Comparison of ENCODE assay signal across 7 cellular contexts in the genomic region with DNA sequence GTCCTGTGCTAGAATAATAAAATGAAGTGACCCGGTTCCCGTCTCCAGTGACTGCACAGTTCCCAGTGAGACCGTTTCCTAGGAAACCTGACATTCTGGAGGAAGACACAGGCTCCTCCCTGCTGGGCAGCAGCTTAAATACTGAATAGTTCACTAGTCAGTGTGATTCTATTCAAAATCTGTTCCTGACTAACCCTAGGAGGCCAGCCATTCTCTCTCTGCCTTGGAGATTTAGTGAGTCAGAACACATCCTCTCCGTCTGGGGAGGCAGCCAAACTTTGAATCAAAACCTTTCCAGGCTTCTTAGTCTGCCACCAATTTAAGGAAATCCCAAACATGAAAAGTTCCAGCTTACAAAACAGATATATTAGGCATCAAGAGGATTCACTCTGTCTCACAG.
DNase-seq lines count a peak whose midpoint lies in the region; ATAC-seq and TF ChIP-seq lines count a peak whose summit lies in the region.

No MANE protein-coding gene starts in this region.

- in situ Hi-C loops in astrocyte of the spinal cord (cut with HindIII; ENCODE audit: low sequenced_read_pairs): no loop called here

- peaks cover 23% of the 10 kb centered on the region for H3K4me1 ChIP-seq in HUES6 (ENCODE audit: control insufficient read depth, insufficient read depth, low read length)

- peak overlapping the region; percentile 80 for H3K9ac ChIP-seq in HUES6 (ENCODE audit: low read length)

- DNase-seq in astrocyte of the spinal cord (ENCODE audit: low read depth, low spot score) (peak; percentile 97), iPS DF 19.7 (ENCODE audit: low read depth, low spot score) (peak; percentile 86), T-helper 1 cell (no peak), OCI-M1 (lab: John Stamatoyannopoulos, UW) (no peak)

- H3K4me3 ChIP-seq in HUES6 (ENCODE audit: low read depth, low read length) (peak overlapping the region; percentile 7; the same call in 1 of the 2 replicates), astrocyte of the spinal cord (ENCODE audit: low read depth, low read length) (no peak overlapping the region), skin epidermis (no peak overlapping the region)

- H3K36me3 ChIP-seq in HUES6 (ENCODE audit: control insufficient read depth, insufficient read depth, low read length): no peaks in the 10 kb centered on the region

- H3K9me3 ChIP-seq in HUES6 (ENCODE audit: control insufficient read depth, insufficient read depth, low read depth, low read length): no peaks in the 10 kb centered on the region

- no peak for ATAC-seq in HG02610 (IDR thresholded peaks at IDR 0.05; ENCODE audit: unreplicated experiment)

- H3K27ac ChIP-seq in HUES6 (ENCODE audit: low read depth, low read length) (peak overlapping the region; percentile 91), skin epidermis (peak overlapping the region in 17 of 21 experiments; percentile 38 to 81 (median 73))

- no peaks in the 10 kb centered on the region for H3K27me3 ChIP-seq in HUES6 (ENCODE audit: control insufficient read depth, insufficient read depth, low read length)

- TF ChIP-seq CTCF in astrocyte of the spinal cord (IDR thresholded peaks at IDR 0.05; ENCODE audit: low read depth, low read length): no peak

Comparison
In these comparisons a context has a peak if more than half of its experiments do, and no peak if none do; other contexts are left out.
1. DNase-seq: peak in astrocyte of the spinal cord (single experiment) and iPS DF 19.7 (single experiment); none in T-helper 1 cell (0 of 5) and OCI-M1 (single experiment).